ENCODE assay signal across 8 cellular contexts in the genomic region with DNA sequence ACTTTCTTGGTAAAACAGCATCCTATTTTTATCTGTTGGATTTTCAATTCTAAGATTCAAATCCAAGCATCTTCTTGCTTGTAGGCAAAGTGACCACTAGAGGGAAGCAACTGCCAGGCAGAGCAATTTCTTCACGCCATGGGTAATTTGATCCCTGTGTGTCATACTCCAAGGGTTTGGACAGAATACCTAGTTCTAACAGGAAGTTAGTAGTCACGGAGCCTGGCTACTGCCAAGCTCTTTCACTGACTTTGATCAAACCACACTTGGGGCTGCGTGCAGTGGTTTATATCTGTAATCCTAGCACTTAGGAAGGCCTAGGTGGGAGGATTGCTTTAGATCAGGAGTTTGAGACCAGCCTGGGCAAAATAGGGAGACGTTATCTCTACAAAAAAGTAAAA.
A peak's percentile ranks its signal among the peaks of the same experiment; 100 is the strongest.
DNase-seq lines count a peak whose midpoint lies in the region; ATAC-seq and TF ChIP-seq lines count a peak whose summit lies in the region.

No MANE protein-coding gene starts in this region.

- peaks cover 54% of the 10 kb centered on the region for H3F3A ChIP-seq in SK-N-SH (replicated peaks; ENCODE audit: insufficient read depth)
- H3F3A ChIP-seq in neural cell (ENCODE audit: insufficient read depth, low read length, poor library complexity, severe bottlenecking) = no peaks in the 10 kb centered on the region

- ATAC-seq in GM21529 (IDR thresholded peaks at IDR 0.05; ENCODE audit: unreplicated experiment) (peak; percentile 63), HG03097 (IDR thresholded peaks at IDR 0.05; ENCODE audit: low FRiP score, unreplicated experiment) (no peak)

- POLR2A ChIA-PET in SK-N-SH (lab: Yijun Ruan, JAX) = no interaction called here

- H3K4me2 ChIP-seq in SK-N-SH = peak overlapping the region; percentile 31; the same call in 1 of the 2 replicates
- H3K4me2 ChIP-seq in neural cell (ENCODE audit: low read length) = no peak overlapping the region

- DNase-seq in AML-193 (lab: John Stamatoyannopoulos, UW) (peak; percentile 28 to 46), NCI-H146 treated with DMSO at 0.1 percent for 48 hours (lab: John Stamatoyannopoulos, UW; ENCODE audit: unreplicated experiment) (peak; percentile 30), SK-N-SH (peak; percentile 57), fibroblast of mammary gland (ENCODE audit: low read depth) (peak; percentile 100)
- DNase-seq in activated CD8-positive, alpha-beta memory T cell treated with anti-CD3 and anti-CD28 coated beads, Interleukin-2, amount 50 U/mL, for 48 hours = no peak

- H4K20me1 ChIP-seq in SK-N-SH (ENCODE audit: insufficient read depth) (no peaks in the 10 kb centered on the region), neural cell (ENCODE audit: insufficient read depth) (no peaks in the 10 kb centered on the region)

- H3K27me3 ChIP-seq in SK-N-SH (ENCODE audit: insufficient read depth) (no peaks in the 10 kb centered on the region), neural cell (ENCODE audit: insufficient read depth, low read depth, low read length) (no peaks in the 10 kb centered on the region)

- peak; percentile 95 for TF ChIP-seq RAD21 in SK-N-SH (IDR thresholded peaks at IDR 0.05; ENCODE audit: low read length)
- TF ChIP-seq RAD21 in neural cell (conservative IDR thresholded peaks at IDR 0.05) = peak; percentile 84

- H3K9ac ChIP-seq in SK-N-SH (peak overlapping the region; percentile 42; the same call in 1 of the 2 replicates), neural cell (ENCODE audit: low read length) (no peak overlapping the region)

- H3K4me1 ChIP-seq in SK-N-SH (ENCODE audit: control insufficient read depth in 1 of 2, insufficient read depth in 2 of 2, low read depth in 1 of 2, low read length in 1 of 2) = peaks cover 17 to 36% of the 10 kb centered on the region in 2 experiments

- no peaks in the 10 kb centered on the region for H3K79me2 ChIP-seq in SK-N-SH (ENCODE audit: insufficient read depth)
- H3K79me2 ChIP-seq in neural cell (replicated peaks; ENCODE audit: insufficient read depth, low read length) = no peaks in the 10 kb centered on the region

- WGBS in SK-N-SH (ENCODE audit: low lambda C conversion rate) = 6% methylated on average over 4 of the region's 4 CpGs

- H3K9me2 ChIP-seq in SK-N-SH = no peaks in the 10 kb centered on the region
- no peaks in the 10 kb centered on the region for H3K9me2 ChIP-seq in neural cell (ENCODE audit: insufficient read depth, low read length)

- TF ChIP-seq EP300 in SK-N-SH (IDR thresholded peaks at IDR 0.05; ENCODE audit: borderline replicate concordance in 1 of 2, low read depth in 1 of 2, low read length in 1 of 2) = peak; percentile 27 to 69; a peak in 2 of 4 replicates
- TF ChIP-seq EP300 in neural cell (conservative IDR thresholded peaks at IDR 0.05; ENCODE audit: poor library complexity, severe bottlenecking) = no peak

- CTCF ChIA-PET in SK-N-SH (lab: Yijun Ruan, JAX) = interaction anchor here (0.7 to 7.3 kb wide), 15 partner anchors 9 to 1526 kb away, joined by 3 to 100 read pairs (median 4); no protein-coding TSS in a partner anchor

- H3K27ac ChIP-seq in SK-N-SH (ENCODE audit: low read depth in 2 of 2, low read length in 1 of 2) (peak overlapping the region; percentile 30 to 99; a peak in 3 of 4 replicates), neural cell (ENCODE audit: low read length) (no peak overlapping the region)

- H3K36me3 ChIP-seq in SK-N-SH (replicated peaks in 1 of 2; ENCODE audit: control insufficient read depth in 1 of 2, insufficient read depth in 2 of 2, low read length in 1 of 2) (no peaks in the 10 kb centered on the region), neural cell (ENCODE audit: insufficient read depth, low read length) (no peaks in the 10 kb centered on the region)

- H2AFZ ChIP-seq in SK-N-SH (ENCODE audit: low read depth) = no peak overlapping the region
- no peak overlapping the region for H2AFZ ChIP-seq in neural cell (ENCODE audit: low read depth, low read length)

- TF ChIP-seq CTCF in SK-N-SH (IDR thresholded peaks at IDR 0.05) (peak; percentile 97), fibroblast of mammary gland (conservative IDR thresholded peaks at IDR 0.05; ENCODE audit: control insufficient read depth, insufficient read depth, low read depth, low read length) (peak; percentile 99), neural cell (IDR thresholded peaks at IDR 0.05; ENCODE audit: poor library complexity, severe bottlenecking) (peak; percentile 81)

- H3K4me3 ChIP-seq in SK-N-SH (ENCODE audit: low read depth in 2 of 2, low read length in 1 of 2) = no peak overlapping the region
- no peak overlapping the region for H3K4me3 ChIP-seq in fibroblast of mammary gland (ENCODE audit: control insufficient read depth, low read depth, low read length)
- no peak overlapping the region for H3K4me3 ChIP-seq in neural cell (ENCODE audit: low read length)

- no peaks in the 10 kb centered on the region for H3K9me3 ChIP-seq in SK-N-SH
- H3K9me3 ChIP-seq in neural cell (ENCODE audit: low read length) = no peaks in the 10 kb centered on the region

TF ChIP-seq in SK-N-SH, 30 proteins besides CTCF, POLR2A, EP300 and RAD21 (continues in another document):
- peak; percentile 90 for TF ChIP-seq NFIC (IDR thresholded peaks at IDR 0.05; ENCODE audit: borderline replicate concordance)
- 0 out of 2 replicates have a peak, but pooled peaks have one; percentile 42 for TF ChIP-seq YY1 (IDR thresholded peaks at IDR 0.05; ENCODE audit: low read depth)
- TF ChIP-seq GATA2 (CRISPR knock-in tag; IDR thresholded peaks at IDR 0.05) = no peak
- TF ChIP-seq, protein P1, sequence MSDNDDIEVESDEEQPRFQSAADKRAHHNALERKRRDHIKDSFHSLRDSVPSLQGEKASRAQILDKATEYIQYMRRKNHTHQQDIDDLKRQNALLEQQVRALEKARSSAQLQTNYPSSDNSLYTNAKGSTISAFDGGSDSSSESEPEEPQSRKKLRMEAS (IDR thresholded peaks at IDR 0.05; ENCODE audit: low read depth) = peak; percentile 74
- TF ChIP-seq MEF2A (IDR thresholded peaks at IDR 0.05; ENCODE audit: borderline replicate concordance, low read depth) = 0 out of 2 replicates have a peak, but pooled peaks have one; percentile 22
- peak; percentile 77 for TF ChIP-seq ELF1 (IDR thresholded peaks at IDR 0.05)
- TF ChIP-seq, protein P2, sequence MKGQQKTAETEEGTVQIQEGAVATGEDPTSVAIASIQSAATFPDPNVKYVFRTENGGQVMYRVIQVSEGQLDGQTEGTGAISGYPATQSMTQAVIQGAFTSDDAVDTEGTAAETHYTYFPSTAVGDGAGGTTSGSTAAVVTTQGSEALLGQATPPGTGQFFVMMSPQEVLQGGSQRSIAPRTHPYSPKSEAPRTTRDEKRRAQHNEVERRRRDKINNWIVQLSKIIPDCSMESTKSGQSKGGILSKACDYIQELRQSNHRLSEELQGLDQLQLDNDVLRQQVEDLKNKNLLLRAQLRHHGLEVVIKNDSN (IDR thresholded peaks at IDR 0.05; ENCODE audit: borderline replicate concordance, low read depth) = no peak
- TF ChIP-seq RXRA (IDR thresholded peaks at IDR 0.05; ENCODE audit: borderline replicate concordance, low read depth) = peak; percentile 51; the same call in 1 of the 2 replicates
- TF ChIP-seq CHD2 (IDR thresholded peaks at IDR 0.05; ENCODE audit: low read length, partially characterized antibody) = peak; percentile 20
- TF ChIP-seq SIN3A (IDR thresholded peaks at IDR 0.05; ENCODE audit: borderline replicate concordance, low read depth, low read length) = peak; percentile 75; the same call in 1 of the 2 replicates
- TF ChIP-seq FOSL2 (IDR thresholded peaks at IDR 0.05; ENCODE audit: borderline replicate concordance, low read depth) = peak; percentile 77
- peak; percentile 48 for TF ChIP-seq RCOR1 (IDR thresholded peaks at IDR 0.05; ENCODE audit: low read length)

TF ChIP-seq in neural cell, 6 proteins besides CTCF, POLR2A, EP300 and RAD21:
- peak; percentile 83 for TF ChIP-seq SMC3 (conservative IDR thresholded peaks at IDR 0.05; ENCODE audit: poor library complexity)
- TF ChIP-seq, protein P3, sequence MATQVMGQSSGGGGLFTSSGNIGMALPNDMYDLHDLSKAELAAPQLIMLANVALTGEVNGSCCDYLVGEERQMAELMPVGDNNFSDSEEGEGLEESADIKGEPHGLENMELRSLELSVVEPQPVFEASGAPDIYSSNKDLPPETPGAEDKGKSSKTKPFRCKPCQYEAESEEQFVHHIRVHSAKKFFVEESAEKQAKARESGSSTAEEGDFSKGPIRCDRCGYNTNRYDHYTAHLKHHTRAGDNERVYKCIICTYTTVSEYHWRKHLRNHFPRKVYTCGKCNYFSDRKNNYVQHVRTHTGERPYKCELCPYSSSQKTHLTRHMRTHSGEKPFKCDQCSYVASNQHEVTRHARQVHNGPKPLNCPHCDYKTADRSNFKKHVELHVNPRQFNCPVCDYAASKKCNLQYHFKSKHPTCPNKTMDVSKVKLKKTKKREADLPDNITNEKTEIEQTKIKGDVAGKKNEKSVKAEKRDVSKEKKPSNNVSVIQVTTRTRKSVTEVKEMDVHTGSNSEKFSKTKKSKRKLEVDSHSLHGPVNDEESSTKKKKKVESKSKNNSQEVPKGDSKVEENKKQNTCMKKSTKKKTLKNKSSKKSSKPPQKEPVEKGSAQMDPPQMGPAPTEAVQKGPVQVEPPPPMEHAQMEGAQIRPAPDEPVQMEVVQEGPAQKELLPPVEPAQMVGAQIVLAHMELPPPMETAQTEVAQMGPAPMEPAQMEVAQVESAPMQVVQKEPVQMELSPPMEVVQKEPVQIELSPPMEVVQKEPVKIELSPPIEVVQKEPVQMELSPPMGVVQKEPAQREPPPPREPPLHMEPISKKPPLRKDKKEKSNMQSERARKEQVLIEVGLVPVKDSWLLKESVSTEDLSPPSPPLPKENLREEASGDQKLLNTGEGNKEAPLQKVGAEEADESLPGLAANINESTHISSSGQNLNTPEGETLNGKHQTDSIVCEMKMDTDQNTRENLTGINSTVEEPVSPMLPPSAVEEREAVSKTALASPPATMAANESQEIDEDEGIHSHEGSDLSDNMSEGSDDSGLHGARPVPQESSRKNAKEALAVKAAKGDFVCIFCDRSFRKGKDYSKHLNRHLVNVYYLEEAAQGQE (IDR thresholded peaks at IDR 0.05; ENCODE audit: borderline replicate concordance) = no peak
